11 cellular contexts compared by ENCODE assay signal in the genomic region with DNA sequence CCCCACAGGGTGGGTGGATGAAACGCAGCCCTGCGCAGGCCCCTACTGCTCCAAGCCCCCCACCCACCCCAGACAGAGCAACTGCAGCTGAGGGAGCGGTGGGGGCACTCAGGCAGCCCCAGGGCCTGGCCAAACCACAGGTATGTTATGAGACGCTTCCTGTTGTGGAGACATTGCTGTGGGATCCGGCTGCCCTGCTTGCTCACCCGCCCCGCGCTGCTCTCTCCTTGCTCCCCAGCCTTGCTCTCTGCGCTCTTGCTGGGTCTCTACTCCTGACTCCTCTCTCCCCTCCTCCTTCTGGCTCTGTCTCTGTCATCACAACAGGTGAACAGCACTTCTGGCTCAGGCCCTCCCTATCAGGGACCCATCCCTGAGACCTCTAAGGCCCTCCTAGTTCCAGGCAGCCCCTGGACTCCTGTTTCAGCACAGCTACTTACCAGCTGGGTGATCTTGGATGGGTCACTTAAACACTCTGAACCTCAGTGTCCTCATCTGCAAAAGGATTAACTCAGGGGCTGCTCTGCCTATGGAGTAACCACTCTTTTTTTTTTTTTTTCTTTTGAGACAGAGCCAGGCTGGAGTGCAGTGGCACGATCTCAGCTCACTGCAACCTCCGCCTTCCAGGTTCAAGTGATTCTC. TPM values are rescaled to one million over a fixed set of nuclear protein-coding genes. Genes with fewer than 3 reads are reported as not detected.
DNase-seq lines count a peak whose midpoint lies in the region; ATAC-seq, FAIRE-seq and TF ChIP-seq lines count a peak whose summit lies in the region.
"Had no signal": no experiment of that assay in that cellular context is flagged by ENCODE, and none has a peak within 500 bp of the region (broad histone marks: within the 10 kb centered on the region; RNA-seq: fewer than 3 reads in every experiment).

No MANE protein-coding gene starts in this region.

- POLR2A ChIA-PET in T-cell (lab: Charles Lee), result no interaction called here

- H3K36me3 ChIP-seq in H7 (replicated peaks; ENCODE audit: control insufficient read depth, insufficient read depth, low read length), result no peaks in the 10 kb centered on the region
- H3K36me3 ChIP-seq in bronchial epithelial cell (ENCODE audit: control insufficient read depth, insufficient read depth, low read length), result no peaks in the 10 kb centered on the region
- H3K36me3 ChIP-seq: pancreas had no signal

- H3K4me1 Mint-ChIP-seq in T-cell, result peaks cover 26 to 34% (median 27%) of the 10 kb centered on the region in 3 donors

- no peaks in the 10 kb centered on the region; the same call in 1 of the 2 replicates for H3K27me3 ChIP-seq in H7 (ENCODE audit: control insufficient read depth, insufficient read depth, low read length)
- no peaks in the 10 kb centered on the region for H3K27me3 ChIP-seq in bronchial epithelial cell (ENCODE audit: control insufficient read depth, insufficient read depth, low read length)
- H3K27me3 ChIP-seq: pancreas had no signal

- H3K4me3 Mint-ChIP-seq in T-cell, result peak overlapping the region; percentile 29 to 45 (median 43)

- peak; percentile 53 for DNase-seq in H7
- DNase-seq in T-cell, result peak in 33 of 34 experiments; percentile 28 to 75 (median 51)
- peak; percentile 72 for DNase-seq in bronchial epithelial cell (ENCODE audit: low read depth)
- no peak for DNase-seq in sciatic nerve (ENCODE audit: low spot score)
- DNase-seq in C1 segment of cervical spinal cord (lab: John Stamatoyannopoulos, UW), result no peak
- DNase-seq: caudate nucleus, NCI-H1694, pancreas had no signal

- H3K36me3 Mint-ChIP-seq in T-cell, result no peaks in the 10 kb centered on the region

- peak overlapping the region; percentile 82 to 91 for H3K27ac Mint-ChIP-seq in T-cell

- intact Hi-C loops in sciatic nerve (cut with DNase I), result no loop called here

- CTCF ChIA-PET in T-cell (lab: Charles Lee), result interaction anchor here (0.6 to 0.7 kb wide), 2 partner anchors 9 kb away, joined by 4 to 6 read pairs; no protein-coding TSS in a partner anchor

- H3K9me3 Mint-ChIP-seq in T-cell, result no peaks in the 10 kb centered on the region

- peaks cover 0 to 4% of the 10 kb centered on the region in 2 donors for H3K27me3 Mint-ChIP-seq in T-cell

- FAIRE-seq in bronchial epithelial cell (lab: Jason Lieb, UNC), result no peak
- FAIRE-seq: pancreas had no signal

- no peak for TF ChIP-seq CTCF in bronchial epithelial cell (IDR thresholded peaks at IDR 0.05; ENCODE audit: insufficient read depth, low read length, severe bottlenecking)

- ATAC-seq in T-cell (replicated peaks in 1 of 4) (peak; percentile 96 to 99 (median 99)), sciatic nerve (peak; percentile 81), GM21786 (IDR thresholded peaks at IDR 0.05; ENCODE audit: unreplicated experiment) (no peak), GM19324 (IDR thresholded peaks at IDR 0.05; ENCODE audit: low FRiP score, unreplicated experiment) (no peak), GM18858 (IDR thresholded peaks at IDR 0.05; ENCODE audit: unreplicated experiment) (no peak)

- H3K4me3 ChIP-seq in H7 (ENCODE audit: insufficient read depth, low read depth, low read length) (no peak overlapping the region), bronchial epithelial cell (ENCODE audit: low read depth, low read length) (no peak overlapping the region)
- H3K4me3 ChIP-seq: pancreas had no signal

RNA-seq across cellular contexts. Expression of a gene that starts 15.9 kb away (rescaled TPM):
- 1.6 TPM in 2 replicates for total RNA-seq in H7 (2014; rRNA removed; shearing (Covaris generic))
- total RNA-seq in T-cell, result under 1 TPM in 4 of 5 donors, not detected in 1; 0.08 to 0.15 (median 0.09) TPM
- total RNA-seq in bronchial epithelial cell, result 1.6 and 3.3 TPM in 2 replicates
- 47.3 TPM for total RNA-seq in sciatic nerve

RNA-seq across cellular contexts. Expression of a gene that starts 20.5 kb away (rescaled TPM):
- 112 and 116 TPM in 2 replicates for total RNA-seq in H7 (2014; rRNA removed; shearing (Covaris generic))
- total RNA-seq in T-cell (10 to 100 TPM; 19.0 to 30.2 (median 28.1) TPM), bronchial epithelial cell (42.4 and 50.0 TPM in 2 replicates), sciatic nerve (25.0 TPM)

RNA-seq across cellular contexts. Expression of a gene that starts 25.3 kb away (rescaled TPM):
- 1.0 and 1.2 TPM in 2 replicates for total RNA-seq in H7 (2014; rRNA removed; shearing (Covaris generic))
- under 1 TPM in 1 of 5 donors, not detected in 4; 0.18 TPM for total RNA-seq in T-cell
- total RNA-seq in bronchial epithelial cell, result under 0.01 and 0.26 TPM in 2 replicates
- 0.98 TPM for total RNA-seq in sciatic nerve

RNA-seq across cellular contexts. Expression of a gene that starts 40.1 kb away (rescaled TPM):
- total RNA-seq in H7 (2014; rRNA removed; shearing (Covaris generic)), result 97.3 and 111 TPM in 2 replicates
- total RNA-seq in T-cell, result 10 to 100 TPM; 42.3 to 48.2 (median 44.6) TPM
- total RNA-seq in bronchial epithelial cell, result 86.8 and 105 TPM in 2 replicates
- 46.8 TPM for total RNA-seq in sciatic nerve

RNA-seq across cellular contexts. Expression of a gene that starts 46.8 kb away (rescaled TPM):
- total RNA-seq in H7 (2014; rRNA removed; shearing (Covaris generic)), result 146 TPM in 2 replicates
- total RNA-seq in T-cell (100 to 1,000 TPM; 157 to 295 (median 263) TPM), bronchial epithelial cell (54.5 and 75.1 TPM in 2 replicates), sciatic nerve (123 TPM)

Comparison
In these comparisons a context has a peak if more than half of its experiments do, and no peak if none do; other contexts are left out.
1. DNase-seq: peak in H7 (single experiment), T-cell (33 of 34) and bronchial epithelial cell (single experiment); none in sciatic nerve (single experiment) and C1 segment of cervical spinal cord (0 of 14).
2. ATAC-seq: peak in T-cell (4 of 4) and sciatic nerve (single experiment); none in GM21786 (single experiment), GM19324 (single experiment) and GM18858 (single experiment).
3. RNA of a gene that starts 15.9 kb away (total RNA-seq): 47.3 TPM in sciatic nerve (single experiment); 1.6 TPM in H7, 1.6 to 3.3 TPM in bronchial epithelial cell and 0.08 to 0.15 TPM in T-cell; every median in the first group is over 10 times any median in the second.